1 cellular context compared by ENCODE assay signal in genomic region chr1:228420968-228421826, GRCh38.
TF ChIP-seq lines count a peak whose summit lies in the region.

No MANE protein-coding gene starts in this region.

TF ChIP-seq in HepG2, 621 proteins besides CTCF, POLR2A, EP300 and RAD21:
- TF ChIP-seq ZNF878 (CRISPR knock-in tag; IDR thresholded peaks at IDR 0.05) (no peak), TRIM24 (CRISPR knock-in tag; IDR thresholded peaks at IDR 0.05) (no peak), ZNF3 (CRISPR knock-in tag; IDR thresholded peaks at IDR 0.05) (no peak), XBP1 (CRISPR knock-in tag; IDR thresholded peaks at IDR 0.05) (no peak), ONECUT2 (CRISPR knock-in tag; IDR thresholded peaks at IDR 0.05) (no peak), ZNF850 (CRISPR knock-in tag; conservative IDR thresholded peaks at IDR 0.05) (no peak), POLR2AphosphoS2 (IDR thresholded peaks at IDR 0.05; ENCODE audit: low read depth, low read length) (no peak), FIP1L1 (IDR thresholded peaks at IDR 0.05; ENCODE audit: borderline replicate concordance, insufficient read depth, low read depth, low read length) (no peak), ERF (CRISPR knock-in tag; IDR thresholded peaks at IDR 0.05) (no peak), JUND (CRISPR knock-in tag; IDR thresholded peaks at IDR 0.05) (no peak), CERS6 (CRISPR knock-in tag; IDR thresholded peaks at IDR 0.05) (no peak), ZNF12 (CRISPR knock-in tag; IDR thresholded peaks at IDR 0.05) (no peak)
